In the genomic region with DNA sequence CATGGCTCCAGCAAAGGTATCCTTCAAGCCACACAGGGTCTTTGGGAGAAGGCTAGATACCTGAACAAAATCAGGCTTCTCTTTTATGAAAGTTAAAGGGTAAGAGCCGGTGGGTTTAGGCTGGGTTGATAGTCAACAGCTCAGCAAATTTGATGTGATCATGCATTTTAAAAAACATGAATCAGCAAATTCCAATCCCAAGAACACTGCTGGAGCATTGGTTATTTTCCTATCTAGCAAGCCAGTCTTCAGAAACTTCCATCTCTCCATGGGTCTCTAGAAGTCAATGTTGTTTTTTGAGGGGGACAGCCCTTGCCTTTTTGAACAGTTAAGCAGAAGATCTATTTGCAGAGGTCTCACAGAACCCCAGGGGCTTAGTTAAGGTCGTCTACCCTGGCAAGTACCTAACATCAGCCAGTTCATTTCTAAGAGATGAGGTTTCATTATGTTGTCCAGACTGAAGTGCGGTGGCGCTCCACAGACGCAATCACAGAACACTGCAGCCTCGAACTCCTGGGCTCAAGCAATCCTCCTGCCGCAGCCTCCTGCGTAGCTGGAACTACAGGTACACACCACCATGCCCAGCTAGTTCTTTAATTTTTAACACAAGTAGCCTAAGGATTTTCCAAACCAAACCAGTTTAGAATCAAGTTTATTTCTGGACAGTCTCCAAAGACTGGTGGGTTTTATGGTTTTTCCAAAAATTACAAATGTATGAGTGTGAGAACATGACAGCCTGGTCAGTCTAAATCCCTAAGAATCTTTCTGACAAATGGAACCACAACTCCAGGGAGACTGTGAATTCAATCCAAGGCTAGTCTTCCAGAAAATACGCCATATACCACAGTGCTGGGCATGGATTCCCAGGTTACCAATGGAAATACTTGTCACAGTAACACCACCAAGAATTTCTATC, we compare ENCODE assay signal across 19 cellular contexts. TPM values are rescaled to one million over a fixed set of nuclear protein-coding genes. Genes with fewer than 3 reads are reported as not detected.
DNase-seq lines count a peak whose midpoint lies in the region; ATAC-seq lines count a peak whose summit lies in the region.
"Had no signal": no experiment of that assay in that cellular context is flagged by ENCODE, and none has a peak within 500 bp of the region (broad histone marks: within the 10 kb centered on the region; RNA-seq: fewer than 3 reads in every experiment).

No MANE protein-coding gene starts in this region.

- peak; percentile 6 for DNase-seq in EH (ENCODE audit: low read depth)
- DNase-seq in OCI-M1 (lab: John Stamatoyannopoulos, UW), result peak; percentile 29
- DNase-seq in astrocyte of the hippocampus (ENCODE audit: low read depth, low spot score), result peak; percentile 61
- DNase-seq in kidney tubule cell (ENCODE audit: low spot score), result peak; percentile 62
- no peak for DNase-seq in kidney glomerular epithelial cell (lab: John Stamatoyannopoulos, UW)
- DNase-seq in T-helper 17 cell, result no peak
- DNase-seq: CD8-positive, alpha-beta memory T cell; DND-41; GF-D8; HCEC 1CT; MM.1S; NCI-H1092 treated with DMSO at 0.1 percent for 48 hours; NCI-H2081 treated with DMSO at 0.1 percent for 48 hours; NCI-H2227 treated with DMSO at 0.1 percent for 48 hours; NCI-H524; Peyer's patch; SHP77 had no signal

- H3K9me3 Mint-ChIP-seq in stimulated activated memory B cell treated with anti-CD40 and anti-IgM and Interleukin-4, amounts not matched to agents 10 μg/mL and 1 μg/mL and 100 μg/mL, for 72 hours, result peaks cover 5% of the 10 kb centered on the region

- no peak overlapping the region for H3K4me3 Mint-ChIP-seq in stimulated activated memory B cell treated with anti-CD40 and anti-IgM and Interleukin-4, amounts not matched to agents 10 μg/mL and 1 μg/mL and 100 μg/mL, for 72 hours
- H3K4me3 Mint-ChIP-seq in T-helper 17 cell, result no peak overlapping the region

- ATAC-seq in GM21447 (IDR thresholded peaks at IDR 0.05; ENCODE audit: unreplicated experiment) (no peak), T-helper 17 cell (no peak)
- ATAC-seq in stimulated activated memory B cell treated with anti-CD40 and anti-IgM and Interleukin-4, amounts not matched to agents 10 μg/mL and 1 μg/mL and 100 μg/mL, for 72 hours, result no peak

- H3K4me1 Mint-ChIP-seq in stimulated activated memory B cell treated with anti-CD40 and anti-IgM and Interleukin-4, amounts not matched to agents 10 μg/mL and 1 μg/mL and 100 μg/mL, for 72 hours, result peaks cover 10% of the 10 kb centered on the region
- H3K4me1 Mint-ChIP-seq in T-helper 17 cell, result peaks cover 14% of the 10 kb centered on the region

- H3K27me3 Mint-ChIP-seq in stimulated activated memory B cell treated with anti-CD40 and anti-IgM and Interleukin-4, amounts not matched to agents 10 μg/mL and 1 μg/mL and 100 μg/mL, for 72 hours, result no peaks in the 10 kb centered on the region
- H3K27me3 Mint-ChIP-seq in T-helper 17 cell, result no peaks in the 10 kb centered on the region
- H3K27me3 Mint-ChIP-seq: CD8-positive, alpha-beta memory T cell had no signal

- H3K36me3 Mint-ChIP-seq in stimulated activated memory B cell treated with anti-CD40 and anti-IgM and Interleukin-4, amounts not matched to agents 10 μg/mL and 1 μg/mL and 100 μg/mL, for 72 hours, result peaks cover 5% of the 10 kb centered on the region
- peaks cover 2% of the 10 kb centered on the region for H3K36me3 Mint-ChIP-seq in T-helper 17 cell (ENCODE audit: low read depth)

- H3K9me3 ChIP-seq in T-helper 17 cell (ENCODE audit: control insufficient read depth, low read length, poor library complexity, severe bottlenecking), result peaks cover 5% of the 10 kb centered on the region

- no peak overlapping the region for H3K27ac Mint-ChIP-seq in stimulated activated memory B cell treated with anti-CD40 and anti-IgM and Interleukin-4, amounts not matched to agents 10 μg/mL and 1 μg/mL and 100 μg/mL, for 72 hours
- H3K27ac Mint-ChIP-seq in T-helper 17 cell, result no peak overlapping the region
- H3K27ac Mint-ChIP-seq: CD8-positive, alpha-beta memory T cell had no signal

RNA-seq across cellular contexts. Expression of a gene that starts 4.1 kb away (rescaled TPM):
- total RNA-seq in T-helper 17 cell, result 10 to 100 TPM; 69.3 to 71.5 TPM

Comparison
In these comparisons a context has a peak if more than half of its experiments do, and no peak if none do; other contexts are left out.
1. DNase-seq: peak in EH (single experiment), OCI-M1 (single experiment), astrocyte of the hippocampus (single experiment) and kidney tubule cell (single experiment); none in kidney glomerular epithelial cell (single experiment) and T-helper 17 cell (0 of 3).